In genomic region chr16:85004587-85005205, GRCh38 we compare ENCODE assay signal across 11 cellular contexts. TPM values are rescaled to one million over a fixed set of nuclear protein-coding genes. Genes with fewer than 3 reads are reported as not detected.
DNase-seq lines count a peak whose midpoint lies in the region; ATAC-seq and TF ChIP-seq lines count a peak whose summit lies in the region.
"Had no signal": no experiment of that assay in that cellular context is flagged by ENCODE, and none has a peak within 500 bp of the region (broad histone marks: within the 10 kb centered on the region; RNA-seq: fewer than 3 reads in every experiment).

No MANE protein-coding gene starts in this region.

- H3K9me2 ChIP-seq in PC-9 (ENCODE audit: insufficient read depth) = no peaks in the 10 kb centered on the region

- H3K79me2 ChIP-seq in PC-9 (ENCODE audit: low read depth) = peaks cover 99% of the 10 kb centered on the region

- H3K4me3 Mint-ChIP-seq in nephron progenitor cell = peak overlapping the region; percentile 15

- H3K9me3 ChIP-seq in PC-9 (ENCODE audit: insufficient read depth, low read depth) = no peaks in the 10 kb centered on the region

- H3K27ac ChIP-seq in PC-9 = peak overlapping the region; percentile 66

- peaks cover 56% of the 10 kb centered on the region for H3K4me1 ChIP-seq in PC-9 (replicated peaks; ENCODE audit: insufficient read depth)

- no peak for ATAC-seq in GM18505 (IDR thresholded peaks at IDR 0.05; ENCODE audit: unreplicated experiment)

- DNase-seq in AG08396 (ENCODE audit: low spot score) = peak; percentile 88
- peak; percentile 68 to 69 for DNase-seq in PC-9
- DNase-seq in epithelial cell of proximal tubule (ENCODE audit: low read depth) = peak; percentile 76
- DNase-seq in nephron progenitor cell = no peak
- DNase-seq in activated naive CD4-positive, alpha-beta T cell treated with anti-CD3 and anti-CD28 coated beads, Interleukin-2, amount 50 U/mL, for 16 hours = no peak
- no peak for DNase-seq in C1 segment of cervical spinal cord (lab: John Stamatoyannopoulos, UW)
- no peak for DNase-seq in midbrain (lab: John Stamatoyannopoulos, UW)
- DNase-seq: amygdala, OCI-M1, small intestine had no signal

- TF ChIP-seq CTCF in PC-9 (conservative IDR thresholded peaks at IDR 0.05) = no peak
- TF ChIP-seq CTCF in epithelial cell of proximal tubule (conservative IDR thresholded peaks at IDR 0.05; ENCODE audit: low read depth, low read length) = no peak
- TF ChIP-seq CTCF in nephron progenitor cell (IDR thresholded peaks at IDR 0.05) = no peak

- peak overlapping the region; percentile 57 for H3K4me2 ChIP-seq in PC-9

- intact Hi-C loops in PC-9 (cut with micrococcal nuclease; ENCODE audit: unreplicated experiment) = no loop called here

- TF ChIP-seq POLR2A in GM18505 (IDR thresholded peaks at IDR 0.05; ENCODE audit: borderline replicate concordance, extremely low read depth, insufficient read depth, insufficient read length) = no peak

- H3F3A ChIP-seq in PC-9 (ENCODE audit: insufficient read depth, low read depth) = peaks cover 31% of the 10 kb centered on the region

- BruUV-seq in PC-9 (replicated peaks; lab: Mats Ljungman, UMichigan) = TSS peak; percentile 95

- H3K36me3 ChIP-seq in PC-9 (ENCODE audit: low read depth) = 0 out of 2 replicates have a peak, but pooled peaks cover 6% of the 10 kb centered on the region

- no peaks in the 10 kb centered on the region for H3K9me3 Mint-ChIP-seq in nephron progenitor cell

- POLR2A ChIA-PET in PC-9 (lab: Charles Lee; ENCODE audit: unreplicated experiment) = no interaction called here

- H3K27me3 Mint-ChIP-seq in nephron progenitor cell (ENCODE audit: low read depth, poor library complexity) = peaks cover 3% of the 10 kb centered on the region

- H3K27ac Mint-ChIP-seq in nephron progenitor cell = peak overlapping the region; percentile 27

- no peaks in the 10 kb centered on the region for H3K27me3 ChIP-seq in PC-9 (ENCODE audit: insufficient read depth, low read depth)

- no peaks in the 10 kb centered on the region for H4K20me1 ChIP-seq in PC-9 (ENCODE audit: insufficient read depth)

- H3K4me3 ChIP-seq in PC-9 (no peak overlapping the region), epithelial cell of proximal tubule (ENCODE audit: low read depth, low read length) (no peak overlapping the region)

- peaks cover 5% of the 10 kb centered on the region for H3K36me3 Mint-ChIP-seq in nephron progenitor cell (ENCODE audit: low read depth)

- H3K4me1 Mint-ChIP-seq in nephron progenitor cell = peaks cover 80% of the 10 kb centered on the region

- CTCF ChIA-PET in PC-9 (lab: Charles Lee) = interaction anchor here (0.7 kb wide), 1 partner anchor 80 kb away, joined by 4 read pairs; no protein-coding TSS in a partner anchor

- no peak overlapping the region for H2AFZ ChIP-seq in PC-9

RNA-seq across cellular contexts. Expression of gene ZDHHC7, which starts 6.6 kb away (rescaled TPM):
- 79.3 and 85.1 TPM in 2 replicates for total RNA-seq in PC-9 (2021)
- total RNA-seq in epithelial cell of proximal tubule = 61.4 and 74.1 TPM in 2 replicates

RNA-seq across cellular contexts. Expression of gene KIAA0513, which starts 22.9 kb away (rescaled TPM):
- total RNA-seq in PC-9 (2021) (4.2 and 4.3 TPM in 2 replicates), epithelial cell of proximal tubule (6.8 and 12.5 TPM in 2 replicates)

Comparison
In these comparisons a context has a peak if more than half of its experiments do, and no peak if none do; other contexts are left out.
1. DNase-seq: peak in AG08396 (single experiment), PC-9 (2 of 2) and epithelial cell of proximal tubule (single experiment); none in nephron progenitor cell (single experiment), activated naive CD4-positive, alpha-beta T cell treated with anti-CD3 and anti-CD28 coated beads, Interleukin-2, amount 50 U/mL, for 16 hours (single experiment), C1 segment of cervical spinal cord (0 of 14) and midbrain (single experiment).